In genomic region chr7:1915956-1916620, GRCh38 we compare ENCODE assay signal across 24 cellular contexts.
A peak's percentile ranks its signal among the peaks of the same experiment; 100 is the strongest.
DNase-seq lines count a peak whose midpoint lies in the region; ATAC-seq and TF ChIP-seq lines count a peak whose summit lies in the region.
"Had no signal": no experiment of that assay in that cellular context is flagged by ENCODE, and none has a peak within 500 bp of the region (broad histone marks: within the 10 kb centered on the region; RNA-seq: fewer than 3 reads in every experiment).

No MANE protein-coding gene starts in this region.

- no peak overlapping the region for H3K4me3 ChIP-seq in right cardiac atrium (ENCODE audit: low read length)
- H3K4me3 ChIP-seq: pancreas, Peyer's patch, sigmoid colon had no signal

- intact Hi-C loops in right cardiac atrium (cut with DNase I) (no loop called here), head of caudate nucleus (cut with DNase I) (no loop called here)

- H3K4me1 Mint-ChIP-seq in H9 = peaks cover 3% of the 10 kb centered on the region in 2 experiments
- peaks cover 46% of the 10 kb centered on the region for H3K4me1 Mint-ChIP-seq in stimulated activated effector memory CD8-positive, alpha-beta T cell treated with anti-CD3 and anti-CD28 coated beads, Interleukin-12 subunit alpha, Interleukin-12 subunit beta, amount 100 ng/mL, for 72 hours
- peaks cover 15 to 18% of the 10 kb centered on the region in 2 donors for H3K4me1 Mint-ChIP-seq in natural killer cell treated with Interleukin-12 subunit alpha and Interleukin-12 subunit beta and Interleukin-15 and Interleukin-18, amount 100 ng/mL, for 72 hours (ENCODE audit: low read depth in 2 of 2)

- no peak overlapping the region for H2BK20ac ChIP-seq in H9 (ENCODE audit: low read depth, low read length, poor library complexity, severe bottlenecking)

- H3K23ac ChIP-seq in H9 (ENCODE audit: insufficient read length, low read depth, low read length) = no peak overlapping the region

- H2AK5ac ChIP-seq in H9 (ENCODE audit: insufficient read length, low read length) = no peak overlapping the region

- H3K27ac ChIP-seq in H9 (ENCODE audit: insufficient read length, low read depth, low read length) (no peak overlapping the region), right cardiac atrium (ENCODE audit: low read length) (no peak overlapping the region)
- H3K27ac ChIP-seq: pancreas, Peyer's patch, sigmoid colon had no signal

- H3K27me3 Mint-ChIP-seq in H9 (ENCODE audit: low read depth) = no peaks in the 10 kb centered on the region
- H3K27me3 Mint-ChIP-seq in natural killer cell treated with Interleukin-12 subunit alpha and Interleukin-12 subunit beta and Interleukin-15 and Interleukin-18, amount 100 ng/mL, for 72 hours = peaks cover 0 to 3% of the 10 kb centered on the region in 2 donors

- no peak overlapping the region for H3K4ac ChIP-seq in H9 (ENCODE audit: low read depth, low read length)

- no peaks in the 10 kb centered on the region for H3K23me2 ChIP-seq in H9 (ENCODE audit: insufficient read length, low read depth, low read length, poor library complexity, severe bottlenecking)

- H3K9me3 ChIP-seq in H9 (ENCODE audit: control insufficient read depth, low read depth, low read length) = no peaks in the 10 kb centered on the region
- no peaks in the 10 kb centered on the region for H3K9me3 ChIP-seq in right cardiac atrium (ENCODE audit: control insufficient read depth, low read length)
- H3K9me3 ChIP-seq: pancreas, Peyer's patch, sigmoid colon had no signal

- H2AFZ ChIP-seq in H9 (ENCODE audit: low read length) = no peak overlapping the region

- H3K36me3 Mint-ChIP-seq in H9 (ENCODE audit: insufficient read depth in 1 of 3, low read depth in 3 of 3) = no peaks in the 10 kb centered on the region
- peaks cover 6% of the 10 kb centered on the region for H3K36me3 Mint-ChIP-seq in stimulated activated effector memory CD8-positive, alpha-beta T cell treated with anti-CD3 and anti-CD28 coated beads, Interleukin-12 subunit alpha, Interleukin-12 subunit beta, amount 100 ng/mL, for 72 hours
- no peaks in the 10 kb centered on the region for H3K36me3 Mint-ChIP-seq in natural killer cell treated with Interleukin-12 subunit alpha and Interleukin-12 subunit beta and Interleukin-15 and Interleukin-18, amount 100 ng/mL, for 72 hours

- H3K4me1 ChIP-seq in H9 (ENCODE audit: insufficient read depth, low read length) = no peaks in the 10 kb centered on the region
- no peaks in the 10 kb centered on the region for H3K4me1 ChIP-seq in right cardiac atrium (ENCODE audit: control insufficient read depth, insufficient read depth, low read length)

- no peak overlapping the region for H2BK15ac ChIP-seq in H9 (ENCODE audit: low read depth, low read length)

- H3K27me3 ChIP-seq in H9 (ENCODE audit: insufficient read depth, low read length) (no peaks in the 10 kb centered on the region), right cardiac atrium (ENCODE audit: control insufficient read depth, insufficient read depth) (no peaks in the 10 kb centered on the region)
- H3K27me3 ChIP-seq: pancreas, Peyer's patch, sigmoid colon had no signal

- no peaks in the 10 kb centered on the region for H3K9me3 Mint-ChIP-seq in H9
- H3K9me3 Mint-ChIP-seq in stimulated activated effector memory CD8-positive, alpha-beta T cell treated with anti-CD3 and anti-CD28 coated beads, Interleukin-12 subunit alpha, Interleukin-12 subunit beta, amount 100 ng/mL, for 72 hours = no peaks in the 10 kb centered on the region
- no peaks in the 10 kb centered on the region for H3K9me3 Mint-ChIP-seq in natural killer cell treated with Interleukin-12 subunit alpha and Interleukin-12 subunit beta and Interleukin-15 and Interleukin-18, amount 100 ng/mL, for 72 hours
- H3K9me3 Mint-ChIP-seq: activated naive CD4-positive, alpha-beta T cell treated with anti-CD3 and anti-CD28 coated beads for 36 hours; T-helper 1 cell treated with Interleukin-12 subunit alpha and Interleukin-12 subunit beta and Interleukin-4 antibody, amounts not matched to agents 30 μg/mL and 1 μg/mL, for 36 hours had no signal

- H3K56ac ChIP-seq in H9 (ENCODE audit: insufficient read length, low read depth, low read length) = no peak overlapping the region

- no peaks in the 10 kb centered on the region for H4K20me1 ChIP-seq in H9 (ENCODE audit: control insufficient read depth, insufficient read depth, insufficient read length)

- no peak for TF ChIP-seq CTCF in H9 (conservative IDR thresholded peaks at IDR 0.05)

- H3K79me2 ChIP-seq in H9 (ENCODE audit: insufficient read depth, low read length) = no peaks in the 10 kb centered on the region

- H3K18ac ChIP-seq in H9 (ENCODE audit: insufficient read length, low read depth, low read length) = no peak overlapping the region

- peak overlapping the region in 2 of 3 experiments; percentile 29 to 81; a peak in 4 of 7 replicates for H3K27ac Mint-ChIP-seq in H9
- peak overlapping the region; percentile 37 for H3K27ac Mint-ChIP-seq in stimulated activated effector memory CD8-positive, alpha-beta T cell treated with anti-CD3 and anti-CD28 coated beads, Interleukin-12 subunit alpha, Interleukin-12 subunit beta, amount 100 ng/mL, for 72 hours
- no peak overlapping the region for H3K27ac Mint-ChIP-seq in natural killer cell treated with Interleukin-12 subunit alpha and Interleukin-12 subunit beta and Interleukin-15 and Interleukin-18, amount 100 ng/mL, for 72 hours
- H3K27ac Mint-ChIP-seq: activated CD4-positive, alpha-beta T cell treated with anti-CD3 and anti-CD28 coated beads for 36 hours; activated naive CD4-positive, alpha-beta T cell treated with anti-CD3 and anti-CD28 coated beads for 36 hours; T-helper 1 cell treated with Interleukin-12 subunit alpha and Interleukin-12 subunit beta and Interleukin-4 antibody, amounts not matched to agents 30 μg/mL and 1 μg/mL, for 36 hours had no signal

- H3K4me3 Mint-ChIP-seq in H9 = no peak overlapping the region
- H3K4me3 Mint-ChIP-seq in stimulated activated effector memory CD8-positive, alpha-beta T cell treated with anti-CD3 and anti-CD28 coated beads, Interleukin-12 subunit alpha, Interleukin-12 subunit beta, amount 100 ng/mL, for 72 hours = no peak overlapping the region
- H3K4me3 Mint-ChIP-seq in natural killer cell treated with Interleukin-12 subunit alpha and Interleukin-12 subunit beta and Interleukin-15 and Interleukin-18, amount 100 ng/mL, for 72 hours = no peak overlapping the region
- H3K4me3 Mint-ChIP-seq: activated CD4-positive, alpha-beta T cell treated with anti-CD3 and anti-CD28 coated beads for 36 hours; activated naive CD4-positive, alpha-beta T cell treated with anti-CD3 and anti-CD28 coated beads for 36 hours; T-helper 1 cell treated with Interleukin-12 subunit alpha and Interleukin-12 subunit beta and Interleukin-4 antibody, amounts not matched to agents 30 μg/mL and 1 μg/mL, for 36 hours had no signal

- H3K9ac ChIP-seq in H9 (ENCODE audit: extremely low read depth, insufficient read length, low read length) = no peak overlapping the region

- ATAC-seq in right cardiac atrium = no peak
- ATAC-seq in stimulated activated effector memory CD8-positive, alpha-beta T cell treated with anti-CD3 and anti-CD28 coated beads, Interleukin-12 subunit alpha, Interleukin-12 subunit beta, amount 100 ng/mL, for 72 hours = no peak
- no peak for ATAC-seq in natural killer cell treated with Interleukin-12 subunit alpha and Interleukin-12 subunit beta and Interleukin-15 and Interleukin-18, amount 100 ng/mL, for 72 hours
- ATAC-seq: activated CD4-positive, alpha-beta T cell treated with anti-CD3 and anti-CD28 coated beads for 36 hours; HCT116 had no signal

- no peak overlapping the region for H4K5ac ChIP-seq in H9 (ENCODE audit: insufficient read length, low read depth, low read length)

- H4K91ac ChIP-seq in H9 (ENCODE audit: insufficient read length, low read depth, low read length) = no peak overlapping the region

- H3T11ph ChIP-seq in H9 (ENCODE audit: low read length) = no peak overlapping the region

- no peak overlapping the region for H2BK120ac ChIP-seq in H9 (ENCODE audit: low read depth, low read length, poor library complexity, severe bottlenecking)

- no peak overlapping the region for H3K4me2 ChIP-seq in H9 (ENCODE audit: insufficient read depth, insufficient read length, low read length)

- H3K79me1 ChIP-seq in H9 (ENCODE audit: insufficient read depth, low read depth, low read length, poor library complexity, severe bottlenecking) = no peaks in the 10 kb centered on the region

- no peak for DNase-seq in H9
- peak; percentile 48 for DNase-seq in NOMO-1 treated with dmso at 0.1 percent for 144 hours (lab: John Stamatoyannopoulos, UW; ENCODE audit: unreplicated experiment)
- peak; percentile 20 to 63 (median 53) for DNase-seq in right cardiac atrium
- DNase-seq in stimulated activated effector memory CD8-positive, alpha-beta T cell treated with anti-CD3 and anti-CD28 coated beads, Interleukin-12 subunit alpha, Interleukin-12 subunit beta, amount 100 ng/mL, for 72 hours (ENCODE audit: low spot score in 2 of 2) = no peak
- no peak for DNase-seq in head of caudate nucleus
- no peak for DNase-seq in natural killer cell treated with Interleukin-12 subunit alpha and Interleukin-12 subunit beta and Interleukin-15 and Interleukin-18, amount 100 ng/mL, for 72 hours (ENCODE audit: low spot score)
- no peak for DNase-seq in cerebellar nuclear complex (lab: John Stamatoyannopoulos, UW)
- DNase-seq: activated CD4-positive, alpha-beta T cell treated with anti-CD3 and anti-CD28 coated beads for 36 hours; activated naive CD4-positive, alpha-beta T cell treated with anti-CD3 and anti-CD28 coated beads for 36 hours; activated T-cell treated with anti-CD3 and anti-CD28 coated beads, Interleukin-2, amount 50 U/mL, for 48 hours; amygdala; caudate nucleus; GF-D8; hippocampal formation; Karpas-422; mammary epithelial cell; NCI-H1092 treated with DMSO at 0.1 percent for 48 hours; NCI-H2029; NCI-H82; Peyer's patch; sigmoid colon had no signal

- H3K14ac ChIP-seq in H9 (ENCODE audit: insufficient read depth, low read length) = no peak overlapping the region

- no peak overlapping the region for H2BK12ac ChIP-seq in H9 (ENCODE audit: insufficient read length, low read depth, low read length)

- H2BK5ac ChIP-seq in H9 (ENCODE audit: insufficient read length, low read length) = no peak overlapping the region

- WGBS in H9 (ENCODE audit: extremely low coverage, insufficient read length, low lambda C conversion rate) = no CpG with 5 or more reads among the region's 29 CpGs
- 90% methylated on average over 29 of the region's 29 CpGs for WGBS in right cardiac atrium

- no peak overlapping the region for H4K8ac ChIP-seq in H9 (replicated peaks; ENCODE audit: insufficient read length, low read depth, low read length)

Comparison
In these comparisons a context has a peak if more than half of its experiments do, and no peak if none do; other contexts are left out.
1. DNase-seq: peak in NOMO-1 treated with dmso at 0.1 percent for 144 hours (single experiment) and right cardiac atrium (3 of 3); none in H9 (single experiment), stimulated activated effector memory CD8-positive, alpha-beta T cell treated with anti-CD3 and anti-CD28 coated beads, Interleukin-12 subunit alpha, Interleukin-12 subunit beta, amount 100 ng/mL, for 72 hours (0 of 2), head of caudate nucleus (0 of 42), natural killer cell treated with Interleukin-12 subunit alpha and Interleukin-12 subunit beta and Interleukin-15 and Interleukin-18, amount 100 ng/mL, for 72 hours (single experiment) and cerebellar nuclear complex (0 of 2).
2. H3K27ac Mint-ChIP-seq: peak in H9 (2 of 3) and stimulated activated effector memory CD8-positive, alpha-beta T cell treated with anti-CD3 and anti-CD28 coated beads, Interleukin-12 subunit alpha, Interleukin-12 subunit beta, amount 100 ng/mL, for 72 hours (single experiment); none in natural killer cell treated with Interleukin-12 subunit alpha and Interleukin-12 subunit beta and Interleukin-15 and Interleukin-18, amount 100 ng/mL, for 72 hours (0 of 2).